Comparison of ENCODE assay signal across 8 cellular contexts in the genomic region with DNA sequence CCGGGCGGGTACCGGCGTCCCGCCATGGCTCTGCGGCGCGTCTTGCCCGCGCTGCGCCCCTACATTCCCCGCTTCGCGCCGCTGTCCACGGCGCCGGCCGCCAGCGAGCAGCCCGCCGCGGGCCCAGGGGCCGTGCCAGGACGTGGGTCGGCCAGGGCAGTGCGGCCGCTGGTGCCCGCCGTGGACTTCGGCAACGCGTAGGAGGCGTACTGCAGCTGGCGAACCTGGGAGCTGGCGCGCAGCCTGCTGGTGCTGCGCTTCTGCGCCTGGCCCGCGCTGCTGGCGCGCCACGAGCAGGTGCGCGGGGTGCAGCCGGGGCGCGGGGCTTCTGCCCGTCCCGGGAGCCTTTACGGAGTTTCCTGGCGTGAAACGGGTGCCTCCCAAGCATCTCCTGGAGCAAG. TPM values are rescaled to one million over a fixed set of nuclear protein-coding genes. Genes with fewer than 3 reads are reported as not detected.
DNase-seq lines count a peak whose midpoint lies in the region; ATAC-seq and TF ChIP-seq lines count a peak whose summit lies in the region.

No MANE protein-coding gene starts in this region.

- H3K27ac ChIP-seq in body of pancreas: peak overlapping the region in 1 of 4 donors; percentile 44
- H3K27ac ChIP-seq in right lobe of liver: peak overlapping the region in 2 of 3 donors; percentile 75 to 77
- H3K27ac ChIP-seq in upper lobe of right lung: no peak overlapping the region

- ATAC-seq in body of pancreas (peak; percentile 57), right lobe of liver (peak; percentile 59 to 75 (median 70)), upper lobe of right lung (peak; percentile 63)

- H3K4me1 ChIP-seq in body of pancreas: peaks cover 14% of the 10 kb centered on the region
- peaks cover 0 to 11% (median 4%) of the 10 kb centered on the region in 4 donors for H3K4me1 ChIP-seq in right lobe of liver
- no peaks in the 10 kb centered on the region for H3K4me1 ChIP-seq in upper lobe of right lung

- TF ChIP-seq POLR2A in body of pancreas (IDR thresholded peaks at IDR 0.05) (no peak), right lobe of liver (IDR thresholded peaks at IDR 0.05) (no peak)

- H3K27me3 ChIP-seq in MG63 (no peaks in the 10 kb centered on the region; the same call in 1 of the 2 replicates), body of pancreas (no peaks in the 10 kb centered on the region), right lobe of liver (no peaks in the 10 kb centered on the region), upper lobe of right lung (peaks cover 6% of the 10 kb centered on the region)

- WGBS in body of pancreas, 2 donors: 0% methylated on average over 3 to 37 of the region's 54 CpGs
- WGBS in right lobe of liver (ENCODE audit: insufficient coverage, low coverage, low lambda C conversion rate, missing lambda C conversion rate): 0% methylated on average over 1 of the region's 54 CpGs

- TF ChIP-seq CTCF in body of pancreas (IDR thresholded peaks at IDR 0.05) (peak in 1 of 7 experiments; percentile 23), right lobe of liver (IDR thresholded peaks at IDR 0.05) (peak in 1 of 4 donors; percentile 5), upper lobe of right lung (IDR thresholded peaks at IDR 0.05) (no peak)

- H3K36me3 ChIP-seq in MG63: no peaks in the 10 kb centered on the region
- H3K36me3 ChIP-seq in body of pancreas (replicated peaks in 1 of 2; ENCODE audit: insufficient read depth in 1 of 2, low read depth in 2 of 2): no peaks in the 10 kb centered on the region
- no peaks in the 10 kb centered on the region for H3K36me3 ChIP-seq in right lobe of liver
- H3K36me3 ChIP-seq in upper lobe of right lung: no peaks in the 10 kb centered on the region

- H3K4me3 ChIP-seq in MG63 (peak overlapping the region; percentile 52), body of pancreas (peak overlapping the region; percentile 0 to 24), right lobe of liver (peak overlapping the region; percentile 43 to 61 (median 57)), upper lobe of right lung (peak overlapping the region; percentile 60)

- intact Hi-C loops in body of pancreas (cut with DNase I) (loop anchor here (10.0 kb wide), 1 partner anchor 325 kb away; no protein-coding TSS in a partner anchor), right lobe of liver (cut with DNase I) (no loop called here), upper lobe of right lung (cut with DNase I) (no loop called here), posterior vena cava (cut with DNase I) (no loop called here)

- no peaks in the 10 kb centered on the region for H3K9me3 ChIP-seq in MG63
- H3K9me3 ChIP-seq in body of pancreas: no peaks in the 10 kb centered on the region
- H3K9me3 ChIP-seq in right lobe of liver: no peaks in the 10 kb centered on the region
- H3K9me3 ChIP-seq in upper lobe of right lung: no peaks in the 10 kb centered on the region

- DNase-seq in DMS 273 (lab: John Stamatoyannopoulos, UW; ENCODE audit: unreplicated experiment) (peak; percentile 76), DMS 273 treated with DMSO at 0.1 percent for 48 hours (lab: John Stamatoyannopoulos, UW) (no peak), MG63 (peak; percentile 45), body of pancreas (peak; percentile 54 to 75 (median 56)), right lobe of liver (peak; percentile 84 to 89 (median 86)), upper lobe of right lung (peak; percentile 84), NCI-H2107 treated with DMSO at 0.1 percent for 48 hours (lab: John Stamatoyannopoulos, UW; ENCODE audit: unreplicated experiment) (no peak), posterior vena cava (ENCODE audit: low spot score) (no peak)

RNA-seq across cellular contexts. Expression of a gene that starts 20.1 kb away (rescaled TPM):
- 82.0 and 82.5 TPM in 2 replicates for total RNA-seq in MG63 (2014; rRNA removed; shearing (Covaris generic); ENCODE audit: low replicate concordance)
- 10 to 100 TPM; 24.4 to 52.4 TPM for total RNA-seq in body of pancreas
- total RNA-seq in right lobe of liver: 10 to 100 TPM; 32.6 to 79.9 (median 50.9) TPM
- 35.8 TPM for total RNA-seq in upper lobe of right lung
- 10 to 100 TPM; 25.7 to 27.1 TPM for total RNA-seq in posterior vena cava

RNA-seq across cellular contexts. Expression of a gene that starts 31.6 kb away (rescaled TPM):
- total RNA-seq in MG63 (2014; rRNA removed; shearing (Covaris generic); ENCODE audit: low replicate concordance): 0.10 and 5.7 TPM in 2 replicates
- 1 to 10 TPM in 1 of 2 donors, under 1 TPM in 1; 0.66 to 1.8 TPM for total RNA-seq in body of pancreas
- total RNA-seq in right lobe of liver: 10 to 100 TPM in 2 of 6 experiments, 1 to 10 TPM in 4; 3.0 to 12.4 (median 8.5) TPM
- total RNA-seq in upper lobe of right lung: 9.8 TPM
- total RNA-seq in posterior vena cava: under 1 TPM; 0.19 to 0.76 TPM

Comparison
In these comparisons a context has a peak if more than half of its experiments do, and no peak if none do; other contexts are left out.
1. DNase-seq: peak in DMS 273 (single experiment), MG63 (single experiment), body of pancreas (4 of 4), right lobe of liver (3 of 3) and upper lobe of right lung (single experiment); none in DMS 273 treated with DMSO at 0.1 percent for 48 hours (single experiment), NCI-H2107 treated with DMSO at 0.1 percent for 48 hours (single experiment) and posterior vena cava (single experiment).
2. Peak in every context shown above with its lines, with median percentiles within 50 percentile points of each other: H3K4me3 ChIP-seq and ATAC-seq.